8 cellular contexts compared by ENCODE assay signal in the genomic region with DNA sequence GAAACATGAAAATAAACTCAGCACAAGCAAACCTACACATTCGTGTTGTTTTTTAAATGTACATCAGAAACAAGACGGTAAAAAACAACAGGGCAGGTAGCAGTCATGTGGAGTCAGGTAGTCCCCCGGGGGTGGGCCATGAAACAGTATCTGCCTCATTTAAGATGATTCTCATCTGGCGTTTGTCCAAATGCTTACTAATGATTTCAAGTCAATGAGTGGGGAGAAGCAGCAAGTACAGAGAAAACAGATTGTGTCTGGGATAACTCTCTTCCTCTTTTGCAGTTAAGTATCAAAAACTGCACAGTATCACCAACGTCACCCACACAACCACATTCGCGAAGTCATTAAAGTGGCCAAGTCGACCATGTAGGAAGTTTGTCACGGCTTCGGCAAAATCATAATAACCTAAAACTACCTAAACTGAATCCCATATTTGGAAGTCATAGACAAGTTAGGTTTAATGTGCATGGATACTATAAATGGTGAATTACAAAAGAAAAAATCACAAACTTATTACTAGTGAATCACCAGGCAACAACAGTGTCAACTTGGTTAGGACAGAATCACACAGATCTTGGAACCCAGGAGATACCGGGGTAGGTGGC. TPM values are rescaled to one million over a fixed set of nuclear protein-coding genes. Genes with fewer than 3 reads are reported as not detected.
DNase-seq lines count a peak whose midpoint lies in the region; ATAC-seq and TF ChIP-seq lines count a peak whose summit lies in the region.

No MANE protein-coding gene starts in this region.

- DNase-seq in Daoy (ENCODE audit: low read depth) (peak; percentile 61), NCI-H1105 treated with DMSO at 0.1 percent for 48 hours (lab: John Stamatoyannopoulos, UW) (peak; percentile 87), epithelial cell of esophagus (ENCODE audit: low read depth) (peak; percentile 90), osteoblast (ENCODE audit: insufficient read length, low spot score, missing footprints) (peak; percentile 55)
- peak; percentile 57 for DNase-seq in T-helper 2 cell treated with Interferon-gamma antibody and Interleukin-4, amounts not matched to agents 5 μg/mL and 100 μg/mL, for 36 hours (ENCODE audit: low spot score)

- TF ChIP-seq CTCF in epithelial cell of esophagus (IDR thresholded peaks at IDR 0.05; ENCODE audit: insufficient read depth, low read depth, low read length, missing control alignments) (no peak), osteoblast (IDR thresholded peaks at IDR 0.05; ENCODE audit: extremely low read depth, low read depth, low read length) (no peak)

- H3K9me3 Mint-ChIP-seq in T-helper 2 cell treated with Interferon-gamma antibody and Interleukin-4, amounts not matched to agents 5 μg/mL and 100 μg/mL, for 36 hours: no peaks in the 10 kb centered on the region

- peak; percentile 19 for ATAC-seq in GM21619 (IDR thresholded peaks at IDR 0.05; ENCODE audit: unreplicated experiment)
- ATAC-seq in HG03025 (IDR thresholded peaks at IDR 0.05; ENCODE audit: low FRiP score, unreplicated experiment): no peak
- ATAC-seq in HG02623 (IDR thresholded peaks at IDR 0.05; ENCODE audit: unreplicated experiment): no peak

- peaks cover 20% of the 10 kb centered on the region for H3K4me1 Mint-ChIP-seq in T-helper 2 cell treated with Interferon-gamma antibody and Interleukin-4, amounts not matched to agents 5 μg/mL and 100 μg/mL, for 36 hours (ENCODE audit: low read depth)

- peak overlapping the region; percentile 93 for H3K4me3 ChIP-seq in epithelial cell of esophagus (ENCODE audit: low read length)
- H3K4me3 ChIP-seq in osteoblast (ENCODE audit: insufficient read depth, low read length): peak overlapping the region; percentile 88

- H3K4me3 Mint-ChIP-seq in T-helper 2 cell treated with Interferon-gamma antibody and Interleukin-4, amounts not matched to agents 5 μg/mL and 100 μg/mL, for 36 hours: no peak overlapping the region

- H2AFZ ChIP-seq in osteoblast (ENCODE audit: low read length): no peak overlapping the region

- H3K27me3 ChIP-seq in osteoblast (ENCODE audit: insufficient read depth, low read length): no peaks in the 10 kb centered on the region

- peaks cover 6% of the 10 kb centered on the region for H3K27me3 Mint-ChIP-seq in T-helper 2 cell treated with Interferon-gamma antibody and Interleukin-4, amounts not matched to agents 5 μg/mL and 100 μg/mL, for 36 hours (ENCODE audit: low read depth)

- no peaks in the 10 kb centered on the region for H3K36me3 ChIP-seq in osteoblast (ENCODE audit: insufficient read depth, low read length)

- H3K9me3 ChIP-seq in osteoblast (ENCODE audit: low read depth, low read length): no peaks in the 10 kb centered on the region

- peaks cover 32% of the 10 kb centered on the region for H3K4me1 ChIP-seq in osteoblast (ENCODE audit: insufficient read depth, low read length)

- H3K4me2 ChIP-seq in osteoblast (ENCODE audit: insufficient read depth, low read length): peak overlapping the region; percentile 94

- peak overlapping the region; percentile 99 for H3K27ac ChIP-seq in osteoblast (ENCODE audit: low read depth, low read length)

- H3K79me2 ChIP-seq in osteoblast (ENCODE audit: insufficient read depth, low read length): peaks cover 58% of the 10 kb centered on the region

- peaks cover 43% of the 10 kb centered on the region for H4K20me1 ChIP-seq in osteoblast (ENCODE audit: insufficient read depth, low read length)

- H3K36me3 Mint-ChIP-seq in T-helper 2 cell treated with Interferon-gamma antibody and Interleukin-4, amounts not matched to agents 5 μg/mL and 100 μg/mL, for 36 hours (ENCODE audit: low read depth): no peaks in the 10 kb centered on the region

- no peak overlapping the region for H3K27ac Mint-ChIP-seq in T-helper 2 cell treated with Interferon-gamma antibody and Interleukin-4, amounts not matched to agents 5 μg/mL and 100 μg/mL, for 36 hours

RNA-seq across cellular contexts. Expression of gene LAPTM4A, which starts 1.2 kb away (rescaled TPM):
- total RNA-seq in Daoy (2014; rRNA removed; shearing (Covaris generic)): 118 and 120 TPM in 2 replicates
- 249 and 275 TPM in 2 replicates for total RNA-seq in osteoblast

RNA-seq across cellular contexts. Expression of gene MATN3, which starts 37.7 kb away (rescaled TPM):
- total RNA-seq in Daoy (2014; rRNA removed; shearing (Covaris generic)): 0.29 and 0.30 TPM in 2 replicates
- total RNA-seq in osteoblast: 1.4 and 2.4 TPM in 2 replicates
